In genomic region chr1:181643631-181644030, GRCh38 we compare ENCODE assay signal across 1 cellular context.
TF ChIP-seq lines count a peak whose summit lies in the region.

No MANE protein-coding gene starts in this region.

TF ChIP-seq in HepG2, 621 proteins besides CTCF, POLR2A, EP300 and RAD21 (continued from another document):
- TF ChIP-seq ZNF800 (CRISPR knock-in tag; IDR thresholded peaks at IDR 0.05), result no peak
